Comparison of ENCODE assay signal across 8 cellular contexts in genomic region chr6:143449731-143450452, GRCh38. TPM values are rescaled to one million over a fixed set of nuclear protein-coding genes. Genes with fewer than 3 reads are reported as not detected.
DNase-seq lines count a peak whose midpoint lies in the region; ATAC-seq, FAIRE-seq and TF ChIP-seq lines count a peak whose summit lies in the region.

No MANE protein-coding gene starts in this region.

- H3K4me2 ChIP-seq in hepatocyte = peak overlapping the region; percentile 91

- H3K4me3 ChIP-seq in GM08714 (ENCODE audit: low read length) (peak overlapping the region; percentile 75), hepatocyte (peak overlapping the region; percentile 84), skeletal muscle cell (ENCODE audit: low read depth, low read length) (peak overlapping the region; percentile 94)

- no peaks in the 10 kb centered on the region for H3K27me3 ChIP-seq in hepatocyte

- H3K79me2 ChIP-seq in hepatocyte = peaks cover 44% of the 10 kb centered on the region

- TF ChIP-seq CTCF in 22Rv1 (IDR thresholded peaks at IDR 0.05) (no peak), hepatocyte (IDR thresholded peaks at IDR 0.05; ENCODE audit: poor library complexity) (no peak)

- H3K9me2 ChIP-seq in hepatocyte (replicated peaks; ENCODE audit: insufficient read depth) = no peaks in the 10 kb centered on the region

- 9% methylated on average over 18 of the region's 18 CpGs for WGBS in hepatocyte (ENCODE audit: low lambda C conversion rate, missing lambda C conversion rate)

- H4K20me1 ChIP-seq in hepatocyte (ENCODE audit: insufficient read depth, poor library complexity, severe bottlenecking) = no peaks in the 10 kb centered on the region

- no peaks in the 10 kb centered on the region for H3K9me3 ChIP-seq in hepatocyte (ENCODE audit: low read depth)

- H2AFZ ChIP-seq in hepatocyte = peak overlapping the region; percentile 100

- H3K27ac ChIP-seq in 22Rv1 (peak overlapping the region; percentile 73), hepatocyte (peak overlapping the region; percentile 87)

- no peak for FAIRE-seq in RCC 7860 (lab: Jason Lieb, UNC)

- no peaks in the 10 kb centered on the region for H3K36me3 ChIP-seq in hepatocyte (replicated peaks; ENCODE audit: insufficient read depth, low read depth)

- ATAC-seq in HG03039 (IDR thresholded peaks at IDR 0.05; ENCODE audit: unreplicated experiment) = peak; percentile 1

- peaks cover 8% of the 10 kb centered on the region for H3K4me1 ChIP-seq in hepatocyte (ENCODE audit: insufficient read depth)

- DNase-seq in RCC 7860 (ENCODE audit: low spot score) = peak; percentile 25
- DNase-seq in amniotic epithelial cell (ENCODE audit: low read depth) = peak; percentile 25
- DNase-seq in hepatocyte (ENCODE audit: low spot score) = peak; percentile 26
- no peak for DNase-seq in skeletal muscle cell (ENCODE audit: low read depth)
- no peak for DNase-seq in epidermal melanocyte (ENCODE audit: insufficient read length, low spot score)

RNA-seq across cellular contexts. Expression of gene ADAT2, which starts 0.6 kb away (rescaled TPM):
- 3.4 and 4.2 TPM in 2 replicates for total RNA-seq in hepatocyte
- polyA plus RNA-seq in hepatocyte = 3.1 and 4.8 TPM in 2 replicates

RNA-seq across cellular contexts. Expression of gene PEX3, which starts 0.7 kb away (rescaled TPM):
- 19.0 and 23.2 TPM in 2 replicates for total RNA-seq in hepatocyte
- 23.4 and 24.5 TPM in 2 replicates for polyA plus RNA-seq in hepatocyte

Comparison
In these comparisons a context has a peak if more than half of its experiments do, and no peak if none do; other contexts are left out.
1. DNase-seq: peak in RCC 7860 (single experiment), amniotic epithelial cell (single experiment) and hepatocyte (single experiment); none in skeletal muscle cell (single experiment) and epidermal melanocyte (single experiment).
2. Peak in every context shown above with its lines, with median percentiles within 50 percentile points of each other: H3K4me3 ChIP-seq.